Comparison of ENCODE assay signal across 1 cellular context in genomic region chr16:24737916-24738594, GRCh38.
TF ChIP-seq lines count a peak whose summit lies in the region.

No MANE protein-coding gene starts in this region.

TF ChIP-seq in endothelial cell of umbilical vein, 7 proteins besides CTCF, POLR2A, EP300 and RAD21:
- TF ChIP-seq FOS (IDR thresholded peaks at IDR 0.05; ENCODE audit: borderline replicate concordance, insufficient read depth, low read length) (no peak), MAX (IDR thresholded peaks at IDR 0.05; ENCODE audit: insufficient read depth, insufficient read length) (no peak), GATA2 (IDR thresholded peaks at IDR 0.05; ENCODE audit: insufficient read depth, insufficient read length, low read depth, low read length) (no peak), JUN (IDR thresholded peaks at IDR 0.05; ENCODE audit: borderline replicate concordance, insufficient read depth, insufficient read length, low read depth) (no peak), POLR2AphosphoS5 (IDR thresholded peaks at IDR 0.05; ENCODE audit: insufficient read depth, low read depth, low read length) (no peak), MYC (IDR thresholded peaks at IDR 0.05; ENCODE audit: low read depth, low read length) (no peak), EZH2 (IDR thresholded peaks at IDR 0.05; ENCODE audit: borderline replicate concordance, low read depth, low read length, severe bottlenecking) (no peak)
